8 cellular contexts compared by ENCODE assay signal in the genomic region with DNA sequence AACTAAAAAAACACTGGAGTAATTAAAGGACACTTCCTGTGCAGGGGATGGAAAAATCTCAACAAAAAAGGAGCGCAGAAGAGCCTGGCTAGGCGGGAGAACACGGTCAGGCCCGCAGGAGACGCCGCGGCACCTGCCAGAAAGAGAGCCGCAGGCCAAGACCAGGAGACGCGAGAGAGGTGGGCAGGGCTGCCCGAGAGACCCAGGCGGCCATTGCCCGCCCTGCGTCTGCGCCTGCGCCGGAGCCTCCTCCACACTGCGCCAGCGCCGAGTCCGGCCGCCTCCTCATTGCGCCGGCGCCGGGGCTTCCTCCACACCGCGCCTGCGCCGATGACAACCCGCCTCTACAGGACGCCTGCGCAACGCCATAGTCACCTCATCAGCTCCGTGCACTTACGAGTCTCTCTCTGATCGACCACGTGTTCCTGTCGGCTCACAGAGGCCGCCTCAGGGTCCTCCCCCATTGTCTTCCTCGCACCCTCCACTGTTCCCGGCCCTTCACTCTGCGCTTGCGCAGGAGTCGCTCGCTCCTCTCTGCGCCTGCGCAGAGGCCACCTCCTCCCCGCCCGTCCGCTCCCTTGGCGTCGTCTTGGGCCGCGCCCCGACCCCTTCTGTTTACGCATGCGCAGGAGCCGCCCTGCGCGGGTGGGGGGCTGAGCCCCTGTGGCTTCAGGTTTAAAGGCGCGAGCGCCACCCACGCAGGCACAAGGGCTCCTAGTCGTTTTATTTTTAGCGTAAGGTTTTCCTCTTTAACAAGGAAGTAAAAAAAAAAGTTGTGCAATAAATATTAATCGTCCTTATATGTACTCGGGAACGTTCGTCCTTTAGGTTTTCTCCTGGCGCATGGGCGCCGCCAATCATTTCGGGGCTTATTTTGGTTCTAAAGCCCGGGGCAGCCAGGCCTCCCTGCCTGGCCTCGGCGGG. TPM values are rescaled to one million over a fixed set of nuclear protein-coding genes. Genes with fewer than 3 reads are reported as not detected.
DNase-seq lines count a peak whose midpoint lies in the region; ATAC-seq and TF ChIP-seq lines count a peak whose summit lies in the region.

No MANE protein-coding gene starts in this region.

- H3K4me1 Mint-ChIP-seq in natural killer cell: peaks cover 20 to 21% of the 10 kb centered on the region in 2 donors

- H3K27ac ChIP-seq in RWPE1: peak overlapping the region; percentile 93

- H3K4me3 Mint-ChIP-seq in natural killer cell: peak overlapping the region; percentile 92

- no peaks in the 10 kb centered on the region for H3K36me3 Mint-ChIP-seq in natural killer cell

- no peak for TF ChIP-seq CTCF in RWPE1 (conservative IDR thresholded peaks at IDR 0.05; ENCODE audit: low read depth)
- no peak for TF ChIP-seq CTCF in natural killer cell (IDR thresholded peaks at IDR 0.05)

- ATAC-seq in natural killer cell: peak; percentile 94 to 98 (median 95)

- H3K27ac Mint-ChIP-seq in natural killer cell: peak overlapping the region; percentile 93 to 99

- no peaks in the 10 kb centered on the region for H3K9me3 Mint-ChIP-seq in natural killer cell

- CTCF ChIA-PET in RWPE1 (lab: Yijun Ruan, JAX): interaction anchor here (0.6 kb wide), 2 partner anchors 585 to 1028 kb away, joined by 3 to 4 read pairs; no protein-coding TSS in a partner anchor

- DNase-seq in EL (peak; percentile 99), GOT3 (lab: John Stamatoyannopoulos, UW) (peak; percentile 99), LHCN-M2 (ENCODE audit: low read depth) (peak; percentile 99), RWPE1 (ENCODE audit: low spot score) (peak; percentile 99), fibroblast of peridontal ligament (ENCODE audit: extremely low read depth) (peak; percentile 99), natural killer cell (peak; percentile 98)
- DNase-seq in activated T-helper 9 cell treated with anti-CD3 and anti-CD28 coated beads, Interleukin-2, amount 50 U/mL, for 16 hours (ENCODE audit: low read depth): peak; percentile 97
- peak; percentile 97 to 100 (median 98) for DNase-seq in stimulated activated naive CD4-positive, alpha-beta T cell (lab: John Stamatoyannopoulos, UW)

- intact Hi-C loops in natural killer cell (cut with micrococcal nuclease): no loop called here

- POLR2A ChIA-PET in RWPE1 (lab: Yijun Ruan, JAX; ENCODE audit: low non-redundant PET): interaction anchor here (0.7 kb wide), 1 partner anchor 14 kb away, joined by 3 read pairs; no protein-coding TSS in a partner anchor

- no peaks in the 10 kb centered on the region for H3K27me3 Mint-ChIP-seq in natural killer cell (ENCODE audit: low read depth in 2 of 2)

RNA-seq across cellular contexts. Expression of a gene that starts 43.2 kb away (rescaled TPM):
- total RNA-seq in LHCN-M2 (2014; rRNA removed) (20.8 and 36.4 TPM in 2 replicates), natural killer cell (1 to 10 TPM; 1.2 to 8.6 (median 3.9) TPM)
- 11.4 TPM for polyA plus RNA-seq in LHCN-M2 (2012)

Comparison
In these comparisons a context has a peak if more than half of its experiments do, and no peak if none do; other contexts are left out.
1. Peak in every context shown above with its lines: DNase-seq, ATAC-seq and H3K27ac ChIP-seq.